1 cellular context compared by ENCODE assay signal in the genomic region with DNA sequence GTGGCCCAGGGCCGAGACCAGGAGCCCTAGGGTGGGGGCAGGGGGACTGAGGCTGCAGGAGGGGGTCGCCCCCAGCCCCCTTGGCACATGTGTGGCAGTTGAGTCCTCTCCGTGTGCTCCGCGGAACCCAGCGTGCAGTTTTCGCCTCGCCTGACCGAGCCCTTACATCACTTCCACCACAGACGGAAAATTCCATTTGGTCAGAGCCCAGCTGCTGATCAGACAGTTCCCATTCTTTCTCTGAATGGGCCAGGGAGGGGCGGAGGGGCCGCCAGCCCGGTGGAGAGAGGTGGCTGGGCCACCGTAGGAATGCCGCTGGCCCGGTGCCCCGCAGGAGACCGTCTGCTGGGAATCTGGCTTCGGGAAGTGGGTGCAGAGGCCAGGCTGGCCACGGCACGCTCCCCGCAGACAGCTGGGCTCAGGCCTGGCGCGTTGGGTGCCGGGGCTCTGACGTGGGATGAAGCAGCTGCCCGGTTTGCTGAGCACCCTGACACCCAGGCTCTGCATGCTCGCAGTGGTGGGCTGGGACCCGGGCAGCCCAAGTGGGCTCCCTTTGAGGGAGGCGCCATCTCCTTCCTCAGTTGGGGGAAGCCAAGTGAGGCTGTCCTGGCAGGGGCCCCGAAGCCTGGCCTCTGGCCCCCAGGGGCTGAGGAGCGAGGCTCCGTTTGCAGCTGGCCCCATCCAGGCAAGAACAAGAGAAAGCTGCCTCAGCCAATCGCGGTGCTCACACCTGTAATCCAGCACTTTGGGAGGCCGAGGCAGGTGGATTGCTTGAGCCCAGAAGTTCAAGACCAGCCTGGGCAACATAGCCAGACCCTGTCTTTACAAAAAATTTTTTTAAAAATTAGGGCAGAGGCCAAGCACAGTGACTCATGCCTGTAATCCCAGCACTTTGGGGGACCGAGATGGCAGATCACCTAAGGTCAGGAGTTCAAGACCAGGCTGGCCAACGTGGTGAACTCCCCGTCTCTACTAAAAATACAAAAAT.
TF ChIP-seq lines count a peak whose summit lies in the region.

No MANE protein-coding gene starts in this region.

TF ChIP-seq in HepG2, 621 proteins besides CTCF, POLR2A, EP300 and RAD21 (continued from another document and continues in another):
- TF ChIP-seq CEBPZ (IDR thresholded peaks at IDR 0.05; ENCODE audit: low read length) = no peak
- TF ChIP-seq CBFB (CRISPR knock-in tag; IDR thresholded peaks at IDR 0.05) = no peak; the same call in 1 of the 2 replicates
- peak; percentile 74; the same call in 1 of the 2 replicates for TF ChIP-seq ZBTB4 (CRISPR knock-in tag; IDR thresholded peaks at IDR 0.05; ENCODE audit: borderline replicate concordance)
- peak; percentile 38; the same call in 1 of the 2 replicates for TF ChIP-seq GATAD1 (CRISPR knock-in tag; IDR thresholded peaks at IDR 0.05)
- TF ChIP-seq NCOA1 (CRISPR knock-in tag; IDR thresholded peaks at IDR 0.05) = no peak
- no peak for TF ChIP-seq MTF1 (CRISPR knock-in tag; IDR thresholded peaks at IDR 0.05)
- no peak for TF ChIP-seq AFF4 (CRISPR knock-in tag; IDR thresholded peaks at IDR 0.05)
- TF ChIP-seq ZSCAN30 (CRISPR knock-in tag; IDR thresholded peaks at IDR 0.05) = no peak
- TF ChIP-seq ERF (CRISPR knock-in tag; IDR thresholded peaks at IDR 0.05) = peak; percentile 91
- TF ChIP-seq, protein P1, sequence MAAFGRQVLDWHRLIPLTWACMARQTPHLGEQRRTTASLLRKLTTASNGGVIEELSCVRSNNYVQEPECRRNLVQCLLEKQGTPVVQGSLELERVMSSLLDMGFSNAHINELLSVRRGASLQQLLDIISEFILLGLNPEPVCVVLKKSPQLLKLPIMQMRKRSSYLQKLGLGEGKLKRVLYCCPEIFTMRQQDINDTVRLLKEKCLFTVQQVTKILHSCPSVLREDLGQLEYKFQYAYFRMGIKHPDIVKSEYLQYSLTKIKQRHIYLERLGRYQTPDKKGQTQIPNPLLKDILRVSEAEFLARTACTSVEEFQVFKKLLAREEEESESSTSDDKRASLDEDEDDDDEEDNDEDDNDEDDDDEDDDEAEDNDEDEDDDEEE (CRISPR knock-in tag; IDR thresholded peaks at IDR 0.05) = no peak
- TF ChIP-seq YY1 (IDR thresholded peaks at IDR 0.05; ENCODE audit: insufficient read depth, insufficient replicate concordance, low read depth, low read length) = no peak
- TF ChIP-seq RARG (CRISPR knock-in tag; IDR thresholded peaks at IDR 0.05; ENCODE audit: low read depth) = no peak
- TF ChIP-seq LCORL (IDR thresholded peaks at IDR 0.05) = no peak
- TF ChIP-seq LCORL (CRISPR knock-in tag; IDR thresholded peaks at IDR 0.05) = peak; percentile 79; the same call in 1 of the 2 replicates
- TF ChIP-seq, protein P2, sequence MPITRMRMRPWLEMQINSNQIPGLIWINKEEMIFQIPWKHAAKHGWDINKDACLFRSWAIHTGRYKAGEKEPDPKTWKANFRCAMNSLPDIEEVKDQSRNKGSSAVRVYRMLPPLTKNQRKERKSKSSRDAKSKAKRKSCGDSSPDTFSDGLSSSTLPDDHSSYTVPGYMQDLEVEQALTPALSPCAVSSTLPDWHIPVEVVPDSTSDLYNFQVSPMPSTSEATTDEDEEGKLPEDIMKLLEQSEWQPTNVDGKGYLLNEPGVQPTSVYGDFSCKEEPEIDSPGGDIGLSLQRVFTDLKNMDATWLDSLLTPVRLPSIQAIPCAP (CRISPR knock-in tag; IDR thresholded peaks at IDR 0.05; ENCODE audit: low read depth) = no peak
- TF ChIP-seq ARHGAP35 (CRISPR knock-in tag; IDR thresholded peaks at IDR 0.05; ENCODE audit: borderline replicate concordance) = no peak
- no peak for TF ChIP-seq SP140L (CRISPR knock-in tag; IDR thresholded peaks at IDR 0.05; ENCODE audit: borderline replicate concordance)
- TF ChIP-seq ZNF264 (CRISPR knock-in tag; IDR thresholded peaks at IDR 0.05) = no peak
- no peak for TF ChIP-seq SALL2 (CRISPR knock-in tag; IDR thresholded peaks at IDR 0.05)
- TF ChIP-seq HOXA3 (CRISPR knock-in tag; IDR thresholded peaks at IDR 0.05) = no peak; the same call in none of the 2 replicates
- no peak for TF ChIP-seq ISX (CRISPR knock-in tag; conservative IDR thresholded peaks at IDR 0.05)
- TF ChIP-seq, protein P3, sequence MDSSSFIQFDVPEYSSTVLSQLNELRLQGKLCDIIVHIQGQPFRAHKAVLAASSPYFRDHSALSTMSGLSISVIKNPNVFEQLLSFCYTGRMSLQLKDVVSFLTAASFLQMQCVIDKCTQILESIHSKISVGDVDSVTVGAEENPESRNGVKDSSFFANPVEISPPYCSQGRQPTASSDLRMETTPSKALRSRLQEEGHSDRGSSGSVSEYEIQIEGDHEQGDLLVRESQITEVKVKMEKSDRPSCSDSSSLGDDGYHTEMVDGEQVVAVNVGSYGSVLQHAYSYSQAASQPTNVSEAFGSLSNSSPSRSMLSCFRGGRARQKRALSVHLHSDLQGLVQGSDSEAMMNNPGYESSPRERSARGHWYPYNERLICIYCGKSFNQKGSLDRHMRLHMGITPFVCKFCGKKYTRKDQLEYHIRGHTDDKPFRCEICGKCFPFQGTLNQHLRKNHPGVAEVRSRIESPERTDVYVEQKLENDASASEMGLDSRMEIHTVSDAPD (CRISPR knock-in tag; IDR thresholded peaks at IDR 0.05) = peak; percentile 77; the same call in 1 of the 2 replicates
- no peak for TF ChIP-seq SAFB2 (CRISPR knock-in tag; IDR thresholded peaks at IDR 0.05; ENCODE audit: borderline replicate concordance, low read depth)
- TF ChIP-seq FOXP1 (IDR thresholded peaks at IDR 0.05) = no peak
- no peak for TF ChIP-seq FOXP1 (CRISPR knock-in tag; IDR thresholded peaks at IDR 0.05)
- no peak for TF ChIP-seq ZNF646 (CRISPR knock-in tag; IDR thresholded peaks at IDR 0.05)
- no peak for TF ChIP-seq HES4 (CRISPR knock-in tag; IDR thresholded peaks at IDR 0.05; ENCODE audit: borderline replicate concordance)
- TF ChIP-seq, protein P4, sequence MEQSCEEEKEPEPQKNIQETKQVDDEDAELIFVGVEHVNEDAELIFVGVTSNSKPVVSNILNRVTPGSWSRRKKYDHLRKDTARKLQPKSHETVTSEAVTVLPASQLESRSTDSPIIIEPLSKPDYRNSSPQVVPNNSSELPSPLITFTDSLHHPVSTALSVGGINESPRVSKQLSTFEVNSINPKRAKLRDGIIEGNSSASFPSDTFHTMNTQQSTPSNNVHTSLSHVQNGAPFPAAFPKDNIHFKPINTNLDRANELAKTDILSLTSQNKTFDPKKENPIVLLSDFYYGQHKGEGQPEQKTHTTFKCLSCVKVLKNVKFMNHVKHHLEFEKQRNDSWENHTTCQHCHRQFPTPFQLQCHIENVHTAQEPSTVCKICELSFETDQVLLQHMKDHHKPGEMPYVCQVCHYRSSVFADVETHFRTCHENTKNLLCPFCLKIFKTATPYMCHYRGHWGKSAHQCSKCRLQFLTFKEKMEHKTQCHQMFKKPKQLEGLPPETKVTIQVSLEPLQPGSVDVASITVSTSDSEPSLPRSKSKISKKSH (CRISPR knock-in tag; IDR thresholded peaks at IDR 0.05; ENCODE audit: borderline replicate concordance) = no peak
- no peak for TF ChIP-seq SETDB1 (CRISPR knock-in tag; IDR thresholded peaks at IDR 0.05; ENCODE audit: borderline replicate concordance)
